In genomic region chr12:101877816-101878811, GRCh38 we compare ENCODE assay signal across 8 cellular contexts. TPM values are rescaled to one million over a fixed set of nuclear protein-coding genes. Genes with fewer than 3 reads are reported as not detected.
DNase-seq lines count a peak whose midpoint lies in the region; ATAC-seq and TF ChIP-seq lines count a peak whose summit lies in the region.

No MANE protein-coding gene starts in this region.

- peaks cover 28% of the 10 kb centered on the region for H3K4me1 ChIP-seq in BLaER1
- H3K4me1 ChIP-seq in esophagus (ENCODE audit: control insufficient read depth in 2 of 2, insufficient read depth in 2 of 2, low read length in 1 of 2): no peaks in the 10 kb centered on the region

- peak overlapping the region; percentile 84 for H3K4me2 ChIP-seq in BLaER1

- H3K4me3 Mint-ChIP-seq in T-helper 17 cell: peak overlapping the region; percentile 96
- H3K4me3 Mint-ChIP-seq in natural killer cell: peak overlapping the region; percentile 94

- peak overlapping the region; percentile 87 for H3K4me3 ChIP-seq in BLaER1
- H3K4me3 ChIP-seq in esophagus (ENCODE audit: low read depth in 1 of 2, low read length in 2 of 2): peak overlapping the region; percentile 73 to 95

- H3K36me3 ChIP-seq in BLaER1 (no peaks in the 10 kb centered on the region), esophagus (ENCODE audit: control insufficient read depth in 2 of 2, insufficient read depth in 2 of 2, low read length in 1 of 2) (no peaks in the 10 kb centered on the region)

- H3K4me1 Mint-ChIP-seq in T-helper 17 cell (peaks cover 13% of the 10 kb centered on the region), natural killer cell (peaks cover 11 to 12% of the 10 kb centered on the region in 2 donors)

- intact Hi-C loops in natural killer cell (cut with micrococcal nuclease): loop anchor here (2.0 to 5.0 kb wide), 2 partner anchors 53 to 244 kb away; partner anchors contain the start of genes NUP37 and PARPBP

- H3K9me3 ChIP-seq in BLaER1 (no peaks in the 10 kb centered on the region), T-helper 17 cell (ENCODE audit: control insufficient read depth, low read length, poor library complexity, severe bottlenecking) (no peaks in the 10 kb centered on the region), esophagus (ENCODE audit: control insufficient read depth in 2 of 2, insufficient read depth in 1 of 2, low read depth in 1 of 2, low read length in 1 of 2) (no peaks in the 10 kb centered on the region)

- DNase-seq in T-helper 17 cell: no peak
- no peak for DNase-seq in natural killer cell
- DNase-seq in amniotic stem cell (lab: John Stamatoyannopoulos, UW): no peak
- DNase-seq in stimulated activated CD4-positive, alpha-beta T cell treated with anti-CD3 and anti-CD28 coated beads, Interleukin-4, amount 100 ng/mL, for 4 hours: no peak

- H3K27ac Mint-ChIP-seq in T-helper 17 cell (peak overlapping the region; percentile 83), natural killer cell (peak overlapping the region; percentile 84 to 92)

- WGBS in esophagus, 2 donors: 6 to 7% methylated on average over 31 of the region's 31 CpGs

- peak overlapping the region; percentile 98 for H3K27ac ChIP-seq in BLaER1
- H3K27ac ChIP-seq in esophagus (ENCODE audit: low read depth in 2 of 2, low read length in 1 of 2): peak overlapping the region; percentile 93 to 96

- H3K27me3 Mint-ChIP-seq in T-helper 17 cell (no peaks in the 10 kb centered on the region), natural killer cell (ENCODE audit: low read depth in 2 of 2) (no peaks in the 10 kb centered on the region)

- H4K20me1 ChIP-seq in BLaER1: no peaks in the 10 kb centered on the region

- H3K36me3 Mint-ChIP-seq in T-helper 17 cell (ENCODE audit: low read depth): no peaks in the 10 kb centered on the region
- H3K36me3 Mint-ChIP-seq in natural killer cell: no peaks in the 10 kb centered on the region

- no peaks in the 10 kb centered on the region for H3K9me3 Mint-ChIP-seq in natural killer cell

- ATAC-seq in GM19035 (IDR thresholded peaks at IDR 0.05; ENCODE audit: unreplicated experiment) (peak; percentile 22), HG03196 (IDR thresholded peaks at IDR 0.05; ENCODE audit: unreplicated experiment) (peak; percentile 20), T-helper 17 cell (peak; percentile 4), natural killer cell (no peak)

- no peak for TF ChIP-seq CTCF in natural killer cell (IDR thresholded peaks at IDR 0.05)

- H3K9ac ChIP-seq in BLaER1: peak overlapping the region; percentile 95

- H3K27me3 ChIP-seq in BLaER1 (no peaks in the 10 kb centered on the region), esophagus (ENCODE audit: control insufficient read depth in 1 of 2, insufficient read depth in 2 of 2, low read length in 2 of 2) (no peaks in the 10 kb centered on the region)

RNA-seq across cellular contexts. Expression of gene DRAM1, which starts 0.7 kb away (rescaled TPM):
- total RNA-seq in T-helper 17 cell (1 to 10 TPM; 1.8 to 3.1 TPM), natural killer cell (10 to 100 TPM in 1 of 3 donors, 1 to 10 TPM in 2; 9.8 to 10.5 (median 10.0) TPM)
- 1 to 10 TPM; 2.8 TPM for polyA plus RNA-seq in esophagus

RNA-seq across cellular contexts. Expression of gene GNPTAB, which starts 47.4 kb away (rescaled TPM):
- total RNA-seq in T-helper 17 cell: 10 to 100 TPM; 38.1 to 41.2 TPM
- polyA plus RNA-seq in esophagus: 10 to 100 TPM in 1 of 2 donors, 1 to 10 TPM in 1; 9.7 to 11.3 TPM
- total RNA-seq in natural killer cell: 100 to 1,000 TPM; 260 to 285 (median 262) TPM

Comparison
In these comparisons a context has a peak if more than half of its experiments do, and no peak if none do; other contexts are left out.
1. ATAC-seq: peak in GM19035 (single experiment), HG03196 (single experiment) and T-helper 17 cell (single experiment); none in natural killer cell (0 of 3).
2. RNA of gene GNPTAB, which starts 47.4 kb away (total RNA-seq): 260 to 285 TPM in natural killer cell; 38.1 to 41.2 TPM in T-helper 17 cell; every median in the first group is over 4 times any median in the second.